ENCODE assay signal across 1 cellular context in genomic region chr21:45403133-45403824, GRCh38.
TF ChIP-seq lines count a peak whose summit lies in the region.

No MANE protein-coding gene starts in this region.

TF ChIP-seq in HepG2, 621 proteins besides CTCF, POLR2A, EP300 and RAD21 (continued from another document):
- TF ChIP-seq USF2 (IDR thresholded peaks at IDR 0.05; ENCODE audit: low read depth, low read length) = no peak
- TF ChIP-seq USF2 (CRISPR knock-in tag; IDR thresholded peaks at IDR 0.05; ENCODE audit: borderline replicate concordance) = no peak
